1 cellular context compared by ENCODE assay signal in the genomic region with DNA sequence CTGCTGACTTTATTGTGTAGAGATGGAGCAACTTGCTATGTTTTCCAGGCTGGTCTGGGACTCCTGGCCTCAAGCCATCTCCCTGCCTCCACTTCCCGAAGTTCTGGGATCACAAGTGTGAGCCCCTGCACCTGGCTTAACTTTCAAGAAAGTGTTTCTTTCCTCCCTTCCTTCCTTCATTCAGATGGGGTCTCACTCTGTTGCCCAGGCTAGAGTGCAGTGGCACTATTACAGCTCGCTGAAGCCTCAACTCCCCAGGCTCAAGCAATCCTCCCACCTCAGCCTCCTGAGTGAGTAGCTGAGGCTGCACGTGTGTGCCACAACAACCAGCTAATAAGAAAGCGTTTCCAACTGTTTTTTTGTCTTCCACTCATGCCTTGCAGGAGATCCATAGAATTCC.
TF ChIP-seq lines count a peak whose summit lies in the region.

No MANE protein-coding gene starts in this region.

TF ChIP-seq in WTC11, 78 proteins besides CTCF, POLR2A, EP300 and RAD21 (continued from another document):
- TF ChIP-seq, protein P1, sequence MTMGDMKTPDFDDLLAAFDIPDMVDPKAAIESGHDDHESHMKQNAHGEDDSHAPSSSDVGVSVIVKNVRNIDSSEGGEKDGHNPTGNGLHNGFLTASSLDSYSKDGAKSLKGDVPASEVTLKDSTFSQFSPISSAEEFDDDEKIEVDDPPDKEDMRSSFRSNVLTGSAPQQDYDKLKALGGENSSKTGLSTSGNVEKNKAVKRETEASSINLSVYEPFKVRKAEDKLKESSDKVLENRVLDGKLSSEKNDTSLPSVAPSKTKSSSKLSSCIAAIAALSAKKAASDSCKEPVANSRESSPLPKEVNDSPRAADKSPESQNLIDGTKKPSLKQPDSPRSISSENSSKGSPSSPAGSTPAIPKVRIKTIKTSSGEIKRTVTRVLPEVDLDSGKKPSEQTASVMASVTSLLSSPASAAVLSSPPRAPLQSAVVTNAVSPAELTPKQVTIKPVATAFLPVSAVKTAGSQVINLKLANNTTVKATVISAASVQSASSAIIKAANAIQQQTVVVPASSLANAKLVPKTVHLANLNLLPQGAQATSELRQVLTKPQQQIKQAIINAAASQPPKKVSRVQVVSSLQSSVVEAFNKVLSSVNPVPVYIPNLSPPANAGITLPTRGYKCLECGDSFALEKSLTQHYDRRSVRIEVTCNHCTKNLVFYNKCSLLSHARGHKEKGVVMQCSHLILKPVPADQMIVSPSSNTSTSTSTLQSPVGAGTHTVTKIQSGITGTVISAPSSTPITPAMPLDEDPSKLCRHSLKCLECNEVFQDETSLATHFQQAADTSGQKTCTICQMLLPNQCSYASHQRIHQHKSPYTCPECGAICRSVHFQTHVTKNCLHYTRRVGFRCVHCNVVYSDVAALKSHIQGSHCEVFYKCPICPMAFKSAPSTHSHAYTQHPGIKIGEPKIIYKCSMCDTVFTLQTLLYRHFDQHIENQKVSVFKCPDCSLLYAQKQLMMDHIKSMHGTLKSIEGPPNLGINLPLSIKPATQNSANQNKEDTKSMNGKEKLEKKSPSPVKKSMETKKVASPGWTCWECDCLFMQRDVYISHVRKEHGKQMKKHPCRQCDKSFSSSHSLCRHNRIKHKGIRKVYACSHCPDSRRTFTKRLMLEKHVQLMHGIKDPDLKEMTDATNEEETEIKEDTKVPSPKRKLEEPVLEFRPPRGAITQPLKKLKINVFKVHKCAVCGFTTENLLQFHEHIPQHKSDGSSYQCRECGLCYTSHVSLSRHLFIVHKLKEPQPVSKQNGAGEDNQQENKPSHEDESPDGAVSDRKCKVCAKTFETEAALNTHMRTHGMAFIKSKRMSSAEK (CRISPR knock-in tag; IDR thresholded peaks at IDR 0.05; ENCODE audit: borderline replicate concordance), result no peak
